In genomic region chr4:30718889-30719252, GRCh38 we compare ENCODE assay signal across 8 cellular contexts. TPM values are rescaled to one million over a fixed set of nuclear protein-coding genes. Genes with fewer than 3 reads are reported as not detected.
DNase-seq lines count a peak whose midpoint lies in the region; ATAC-seq and TF ChIP-seq lines count a peak whose summit lies in the region.

No MANE protein-coding gene starts in this region.

- H3K27me3 ChIP-seq in lower lobe of right lung (ENCODE audit: low read depth), result peaks cover 61% of the 10 kb centered on the region

- H3K4me1 ChIP-seq in lower lobe of right lung, result peaks cover 46% of the 10 kb centered on the region

- H3K4me3 ChIP-seq in lower lobe of right lung, result peak overlapping the region; percentile 60

- H3K27me3 Mint-ChIP-seq in stimulated activated naive CD8-positive, alpha-beta T cell treated with anti-CD3 and anti-CD28 coated beads, Interleukin-15, Interleukin-2, amounts not matched to agents 100 ng/mL and 50 ng/mL, for 24 hours, result peaks cover 72% of the 10 kb centered on the region
- H3K27me3 Mint-ChIP-seq in MCF 10A (ENCODE audit: insufficient read depth, unreplicated experiment), result no peaks in the 10 kb centered on the region

- CTCF ChIA-PET in MCF 10A (lab: Yijun Ruan, JAX), result interaction anchor here (0.6 to 2.3 kb wide), 13 partner anchors 62 to 956 kb away, joined by 3 to 6 read pairs (median 3); no protein-coding TSS in a partner anchor

- no peak for ATAC-seq in stimulated activated naive CD8-positive, alpha-beta T cell treated with anti-CD3 and anti-CD28 coated beads, Interleukin-15, Interleukin-2, amounts not matched to agents 100 U/mL and 50 U/mL, for 24 hours
- no peak for ATAC-seq in lower lobe of right lung
- no peak for ATAC-seq in HG03025 (IDR thresholded peaks at IDR 0.05; ENCODE audit: low FRiP score, unreplicated experiment)
- ATAC-seq in GM21526 (IDR thresholded peaks at IDR 0.05; ENCODE audit: low FRiP score, unreplicated experiment), result no peak

- peak overlapping the region; percentile 17 for H3K27ac Mint-ChIP-seq in stimulated activated naive CD8-positive, alpha-beta T cell treated with anti-CD3 and anti-CD28 coated beads, Interleukin-15, Interleukin-2, amounts not matched to agents 100 ng/mL and 50 ng/mL, for 24 hours
- peak overlapping the region; percentile 1 for H3K27ac Mint-ChIP-seq in MCF 10A (ENCODE audit: low read depth, unreplicated experiment)

- peaks cover 52% of the 10 kb centered on the region for H3K4me1 Mint-ChIP-seq in stimulated activated naive CD8-positive, alpha-beta T cell treated with anti-CD3 and anti-CD28 coated beads, Interleukin-15, Interleukin-2, amounts not matched to agents 100 ng/mL and 50 ng/mL, for 24 hours (ENCODE audit: low read depth)
- peaks cover 14% of the 10 kb centered on the region for H3K4me1 Mint-ChIP-seq in MCF 10A (ENCODE audit: insufficient read depth, unreplicated experiment)

- no peaks in the 10 kb centered on the region for H3K36me3 ChIP-seq in lower lobe of right lung

- no peaks in the 10 kb centered on the region for H3K36me3 Mint-ChIP-seq in stimulated activated naive CD8-positive, alpha-beta T cell treated with anti-CD3 and anti-CD28 coated beads, Interleukin-15, Interleukin-2, amounts not matched to agents 100 ng/mL and 50 ng/mL, for 24 hours (ENCODE audit: low read depth)
- H3K36me3 Mint-ChIP-seq in MCF 10A (ENCODE audit: insufficient read depth, unreplicated experiment), result no peaks in the 10 kb centered on the region

- BruUV-seq in MCF 10A (replicated peaks; lab: Mats Ljungman, UMichigan), result no TSS peak

- H3K9me3 ChIP-seq in lower lobe of right lung, result no peaks in the 10 kb centered on the region

- intact Hi-C loops in MCF 10A (cut with micrococcal nuclease), result loop anchor here (1.0 to 10.0 kb wide), 7 partner anchors 146 to 1637 kb away; no protein-coding TSS in a partner anchor
- intact Hi-C loops in lower lobe of right lung (cut with DNase I), result no loop called here

- POLR2A ChIA-PET in MCF 10A (lab: Yijun Ruan, JAX), result interaction anchor here (0.5 to 2.5 kb wide), 15 partner anchors 9 to 1063 kb away, joined by 3 to 20 read pairs (median 3); no protein-coding TSS in a partner anchor

- no peak for DNase-seq in stimulated activated naive CD8-positive, alpha-beta T cell treated with anti-CD3 and anti-CD28 coated beads, Interleukin-15, Interleukin-2, amounts not matched to agents 100 U/mL and 50 U/mL, for 24 hours
- peak; percentile 60 for DNase-seq in MCF 10A (ENCODE audit: unreplicated experiment)
- no peak for DNase-seq in lower lobe of right lung
- DNase-seq in NCI-H2227 treated with DMSO at 0.1 percent for 48 hours (lab: John Stamatoyannopoulos, UW), result no peak
- DNase-seq in activated CD4-positive, alpha-beta T cell treated with anti-CD3 and anti-CD28 coated beads for 1 hour, result no peak

- no peak overlapping the region for H3K27ac ChIP-seq in lower lobe of right lung

- peak overlapping the region; percentile 56 for H3K4me3 Mint-ChIP-seq in stimulated activated naive CD8-positive, alpha-beta T cell treated with anti-CD3 and anti-CD28 coated beads, Interleukin-15, Interleukin-2, amounts not matched to agents 100 ng/mL and 50 ng/mL, for 24 hours
- H3K4me3 Mint-ChIP-seq in MCF 10A (ENCODE audit: unreplicated experiment), result peak overlapping the region; percentile 75

- H3K9me3 Mint-ChIP-seq in stimulated activated naive CD8-positive, alpha-beta T cell treated with anti-CD3 and anti-CD28 coated beads, Interleukin-15, Interleukin-2, amounts not matched to agents 100 ng/mL and 50 ng/mL, for 24 hours, result no peaks in the 10 kb centered on the region
- H3K9me3 Mint-ChIP-seq in MCF 10A (ENCODE audit: unreplicated experiment), result no peaks in the 10 kb centered on the region

- TF ChIP-seq CTCF in MCF 10A (IDR thresholded peaks at IDR 0.05; ENCODE audit: unreplicated experiment), result no peak
- no peak for TF ChIP-seq CTCF in lower lobe of right lung (IDR thresholded peaks at IDR 0.05)

RNA-seq across cellular contexts. Expression of gene PCDH7, which starts 1.3 kb away (rescaled TPM):
- total RNA-seq in MCF 10A (2022) (3.6 and 5.6 TPM in 2 replicates), lower lobe of right lung (4.7 TPM)
